ENCODE assay signal across 7 cellular contexts in the genomic region with DNA sequence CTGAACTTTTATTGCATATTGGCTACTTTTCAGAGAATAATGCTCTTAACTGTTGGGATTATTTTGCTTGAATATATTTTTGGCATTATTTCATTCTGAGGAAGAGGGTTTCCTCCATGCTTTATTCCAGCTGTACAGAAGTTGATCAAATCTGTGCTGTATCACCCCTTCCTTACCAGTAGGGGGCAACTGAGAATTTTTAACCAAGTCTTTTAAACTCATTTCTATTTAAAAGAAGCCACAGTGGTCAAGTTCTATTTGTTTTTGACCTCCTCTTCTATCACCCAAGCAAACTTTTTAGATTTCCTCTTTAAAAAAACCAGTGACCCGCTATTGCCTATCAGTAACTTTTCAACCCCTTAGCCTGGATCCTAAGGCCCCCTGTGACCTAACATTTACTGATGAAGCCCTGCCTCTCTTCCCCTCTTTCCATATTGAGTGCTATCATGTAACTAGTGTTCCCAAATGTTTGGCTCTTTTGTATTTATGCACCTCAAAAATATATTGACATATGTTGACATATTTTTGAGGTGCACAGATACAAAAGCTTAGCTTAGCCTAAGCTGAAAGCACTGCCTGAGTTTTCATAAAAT.
DNase-seq lines count a peak whose midpoint lies in the region; ATAC-seq, FAIRE-seq and TF ChIP-seq lines count a peak whose summit lies in the region.

No MANE protein-coding gene starts in this region.

- FAIRE-seq in H54 (lab: Jason Lieb, UNC), result no peak

- no peak overlapping the region for H3K27ac Mint-ChIP-seq in nephron progenitor cell

- DNase-seq in H54 (ENCODE audit: insufficient read length, low spot score) (peak; percentile 5), NCI-H1694 (lab: John Stamatoyannopoulos, UW) (peak; percentile 4), cardiac fibroblast (ENCODE audit: low read depth in 2 of 2) (peak; percentile 42 to 43), nephron progenitor cell (no peak)
- DNase-seq in activated CD8-positive, alpha-beta memory T cell treated with anti-CD3 and anti-CD28 coated beads, Interleukin-2, amount 50 U/mL, for 48 hours, result no peak
- no peak for DNase-seq in activated T-cell treated with anti-CD3 and anti-CD28 coated beads, Interleukin-2, amount 50 U/mL, for 4 hours

- H3K4me3 Mint-ChIP-seq in nephron progenitor cell, result no peak overlapping the region
- H3K4me3 Mint-ChIP-seq in activated T-cell treated with anti-CD3 and anti-CD28 coated beads, Interleukin-2, amount 50 U/mL, for 4 hours, result no peak overlapping the region

- ATAC-seq in activated T-cell treated with anti-CD3 and anti-CD28 coated beads, Interleukin-2, amount 50 U/mL, for 4 hours, result no peak

- H3K27me3 Mint-ChIP-seq in nephron progenitor cell (ENCODE audit: low read depth, poor library complexity), result no peaks in the 10 kb centered on the region
- peaks cover 2% of the 10 kb centered on the region for H3K27me3 Mint-ChIP-seq in activated T-cell treated with anti-CD3 and anti-CD28 coated beads, Interleukin-2, amount 50 U/mL, for 4 hours (ENCODE audit: low read depth)

- no peaks in the 10 kb centered on the region for H3K4me1 Mint-ChIP-seq in nephron progenitor cell
- H3K4me1 Mint-ChIP-seq in activated T-cell treated with anti-CD3 and anti-CD28 coated beads, Interleukin-2, amount 50 U/mL, for 4 hours (ENCODE audit: low read depth), result no peaks in the 10 kb centered on the region

- H3K36me3 Mint-ChIP-seq in nephron progenitor cell (ENCODE audit: low read depth), result no peaks in the 10 kb centered on the region
- H3K36me3 Mint-ChIP-seq in activated T-cell treated with anti-CD3 and anti-CD28 coated beads, Interleukin-2, amount 50 U/mL, for 4 hours (ENCODE audit: insufficient read depth), result no peaks in the 10 kb centered on the region

- no peaks in the 10 kb centered on the region for H3K9me3 Mint-ChIP-seq in nephron progenitor cell
- no peaks in the 10 kb centered on the region for H3K9me3 Mint-ChIP-seq in activated T-cell treated with anti-CD3 and anti-CD28 coated beads, Interleukin-2, amount 50 U/mL, for 4 hours

- H3K4me3 ChIP-seq in cardiac fibroblast (replicated peaks in 1 of 2; ENCODE audit: low read depth in 2 of 2, low read length in 2 of 2), result no peak overlapping the region

- TF ChIP-seq POLR2A in H54 (IDR thresholded peaks at IDR 0.05; ENCODE audit: low read depth, low read length), result no peak

- TF ChIP-seq CTCF in GM12872 (IDR thresholded peaks at IDR 0.05; ENCODE audit: insufficient read depth, low read depth, low read length) (peak; percentile 79), cardiac fibroblast (IDR thresholded peaks at IDR 0.05; ENCODE audit: low read depth, low read length) (peak; percentile 79), nephron progenitor cell (IDR thresholded peaks at IDR 0.05) (peak; percentile 82)

Comparison
In these comparisons a context has a peak if more than half of its experiments do, and no peak if none do; other contexts are left out.
1. DNase-seq: peak in H54 (single experiment), NCI-H1694 (single experiment) and cardiac fibroblast (2 of 2); none in nephron progenitor cell (single experiment), activated CD8-positive, alpha-beta memory T cell treated with anti-CD3 and anti-CD28 coated beads, Interleukin-2, amount 50 U/mL, for 48 hours (single experiment) and activated T-cell treated with anti-CD3 and anti-CD28 coated beads, Interleukin-2, amount 50 U/mL, for 4 hours (single experiment).
2. Peak in every context shown above with its lines, with median percentiles within 50 percentile points of each other: CTCF ChIP-seq.